Comparison of ENCODE assay signal across 2 cellular contexts in the genomic region with DNA sequence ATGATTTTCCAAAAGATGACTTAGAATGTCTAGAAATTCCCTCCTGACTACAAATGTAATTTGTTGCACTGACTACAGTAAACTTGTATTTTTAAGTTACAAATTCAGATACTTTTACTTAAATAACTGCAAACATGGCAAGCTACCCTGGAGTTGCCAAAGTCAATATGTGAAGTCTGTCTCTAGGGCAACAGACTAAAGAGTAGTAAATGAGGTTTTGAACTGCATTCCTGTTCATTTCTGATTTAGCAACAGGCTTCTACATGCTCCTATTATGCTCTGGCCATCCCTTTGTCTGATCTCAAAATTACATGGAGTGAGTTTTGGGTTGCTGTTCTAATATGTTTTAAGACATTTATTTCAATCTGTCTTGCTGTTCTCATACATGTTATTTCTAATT.
A peak's percentile ranks its signal among the peaks of the same experiment; 100 is the strongest.
TF ChIP-seq lines count a peak whose summit lies in the region.

No MANE protein-coding gene starts in this region.

TF ChIP-seq in A549, 52 proteins besides CTCF, POLR2A, EP300 and RAD21 (continued from another document):
- TF ChIP-seq, protein P1, sequence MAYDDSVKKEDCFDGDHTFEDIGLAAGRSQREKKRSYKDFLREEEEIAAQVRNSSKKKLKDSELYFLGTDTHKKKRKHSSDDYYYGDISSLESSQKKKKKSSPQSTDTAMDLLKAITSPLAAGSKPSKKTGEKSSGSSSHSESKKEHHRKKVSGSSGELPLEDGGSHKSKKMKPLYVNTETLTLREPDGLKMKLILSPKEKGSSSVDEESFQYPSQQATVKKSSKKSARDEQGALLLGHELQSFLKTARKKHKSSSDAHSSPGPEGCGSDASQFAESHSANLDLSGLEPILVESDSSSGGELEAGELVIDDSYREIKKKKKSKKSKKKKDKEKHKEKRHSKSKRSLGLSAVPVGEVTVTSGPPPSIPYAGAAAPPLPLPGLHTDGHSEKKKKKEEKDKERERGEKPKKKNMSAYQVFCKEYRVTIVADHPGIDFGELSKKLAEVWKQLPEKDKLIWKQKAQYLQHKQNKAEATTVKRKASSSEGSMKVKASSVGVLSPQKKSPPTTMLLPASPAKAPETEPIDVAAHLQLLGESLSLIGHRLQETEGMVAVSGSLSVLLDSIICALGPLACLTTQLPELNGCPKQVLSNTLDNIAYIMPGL (CRISPR knock-in tag; IDR thresholded peaks at IDR 0.05; ENCODE audit: borderline replicate concordance) = no peak
- TF ChIP-seq ZC3H11A (IDR thresholded peaks at IDR 0.05) (no peak), CEBPB (IDR thresholded peaks at IDR 0.05) (no peak), GATA3 (IDR thresholded peaks at IDR 0.05; ENCODE audit: borderline replicate concordance) (no peak), EHMT2 (IDR thresholded peaks at IDR 0.05; ENCODE audit: low read depth) (no peak), MAFK (IDR thresholded peaks at IDR 0.05; ENCODE audit: partially characterized antibody) (no peak), CHD4 (IDR thresholded peaks at IDR 0.05; ENCODE audit: borderline replicate concordance) (no peak)
- TF ChIP-seq, protein P2, sequence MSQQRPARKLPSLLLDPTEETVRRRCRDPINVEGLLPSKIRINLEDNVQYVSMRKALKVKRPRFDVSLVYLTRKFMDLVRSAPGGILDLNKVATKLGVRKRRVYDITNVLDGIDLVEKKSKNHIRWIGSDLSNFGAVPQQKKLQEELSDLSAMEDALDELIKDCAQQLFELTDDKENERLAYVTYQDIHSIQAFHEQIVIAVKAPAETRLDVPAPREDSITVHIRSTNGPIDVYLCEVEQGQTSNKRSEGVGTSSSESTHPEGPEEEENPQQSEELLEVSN (IDR thresholded peaks at IDR 0.05; ENCODE audit: borderline replicate concordance, low read depth) = no peak

TF ChIP-seq in HepG2, 621 proteins besides CTCF, POLR2A, EP300 and RAD21 (continued from another document):
- TF ChIP-seq ZNF34 (CRISPR knock-in tag; IDR thresholded peaks at IDR 0.05; ENCODE audit: borderline replicate concordance) = no peak
- TF ChIP-seq TEAD3 (CRISPR knock-in tag; optimal IDR thresholded peaks at IDR 0.05; ENCODE audit: borderline replicate concordance) = peak; percentile 35
- TF ChIP-seq SKI (IDR thresholded peaks at IDR 0.05; ENCODE audit: partially characterized antibody) = peak; percentile 91
- TF ChIP-seq SAP130 (CRISPR knock-in tag; IDR thresholded peaks at IDR 0.05; ENCODE audit: low read depth) = 0 out of 2 replicates have a peak, but pooled peaks have one; percentile 33
- TF ChIP-seq RFX3 (CRISPR knock-in tag; IDR thresholded peaks at IDR 0.05) = peak; percentile 56; the same call in 1 of the 2 replicates
- peak; percentile 24; the same call in 1 of the 2 replicates for TF ChIP-seq CEBPB (IDR thresholded peaks at IDR 0.05; ENCODE audit: borderline replicate concordance, low read depth, low read length)
- TF ChIP-seq FOXA3 (CRISPR knock-in tag; IDR thresholded peaks at IDR 0.05) = peak; percentile 49
- TF ChIP-seq MXD4 (CRISPR knock-in tag; IDR thresholded peaks at IDR 0.05) = no peak
- no peak for TF ChIP-seq ZNF331 (CRISPR knock-in tag; IDR thresholded peaks at IDR 0.05)
- TF ChIP-seq ZNF607 (CRISPR knock-in tag; IDR thresholded peaks at IDR 0.05; ENCODE audit: borderline replicate concordance) = no peak
